Comparison of ENCODE assay signal across 8 cellular contexts in the genomic region with DNA sequence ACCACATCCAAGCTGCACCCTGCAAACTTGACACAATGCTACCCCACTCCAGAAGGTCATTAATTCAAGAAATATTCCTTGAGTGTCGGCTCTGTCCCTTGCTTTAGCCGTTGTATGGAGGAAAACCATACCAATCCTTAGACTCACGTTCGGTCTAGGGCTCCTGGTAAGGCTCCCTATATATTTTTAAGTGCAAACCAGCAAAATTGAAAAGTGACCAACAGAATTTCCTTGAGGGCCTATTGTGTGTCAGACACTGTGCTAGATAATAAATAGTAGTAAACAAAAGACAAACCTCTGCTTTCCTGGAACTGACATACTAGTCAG. TPM values are rescaled to one million over a fixed set of nuclear protein-coding genes. Genes with fewer than 3 reads are reported as not detected.
DNase-seq lines count a peak whose midpoint lies in the region; ATAC-seq and TF ChIP-seq lines count a peak whose summit lies in the region.

No MANE protein-coding gene starts in this region.

- H2AFZ ChIP-seq in mesenchymal stem cell (ENCODE audit: low read depth, low read length), result peak overlapping the region; percentile 85

- DNase-seq in left ventricle myocardium inferior, result no peak
- no peak for DNase-seq in Right ventricle myocardium inferior (ENCODE audit: missing footprints)
- no peak for DNase-seq in body of pancreas
- DNase-seq in mesenchymal stem cell, result no peak
- DNase-seq in T-helper 9 cell, result no peak
- DNase-seq in NCI-H1436 treated with DMSO at 0.1 percent for 48 hours (lab: John Stamatoyannopoulos, UW), result no peak
- no peak for DNase-seq in NOMO-1 treated with DMSO at 0.1 percent for 48 hours (lab: John Stamatoyannopoulos, UW; ENCODE audit: unreplicated experiment)

- no peak for TF ChIP-seq POLR2A in body of pancreas (IDR thresholded peaks at IDR 0.05)

- peak overlapping the region; percentile 59 for H4K8ac ChIP-seq in mesenchymal stem cell (ENCODE audit: low read length)

- H3K27me3 ChIP-seq in left ventricle myocardium inferior (ENCODE audit: low read depth) (no peaks in the 10 kb centered on the region), body of pancreas (no peaks in the 10 kb centered on the region), mesenchymal stem cell (ENCODE audit: control insufficient read depth in 1 of 2, insufficient read depth in 1 of 2, low read length in 2 of 2) (no peaks in the 10 kb centered on the region)

- H3K9me3 ChIP-seq in left ventricle myocardium inferior (replicated peaks) (no peaks in the 10 kb centered on the region), body of pancreas (no peaks in the 10 kb centered on the region), mesenchymal stem cell (ENCODE audit: control insufficient read depth, low read length) (no peaks in the 10 kb centered on the region)

- no peak overlapping the region for H2BK12ac ChIP-seq in mesenchymal stem cell (ENCODE audit: low read length in 2 of 2)

- ATAC-seq in Right ventricle myocardium inferior (no peak), body of pancreas (peak; percentile 3)

- no peak overlapping the region for H2BK5ac ChIP-seq in mesenchymal stem cell (ENCODE audit: low read depth, low read length, poor library complexity, severe bottlenecking)

- H3K18ac ChIP-seq in mesenchymal stem cell (ENCODE audit: low read depth in 1 of 2, low read length in 2 of 2), result no peak overlapping the region

- intact Hi-C loops in left ventricle myocardium inferior (cut with micrococcal nuclease), result no loop called here
- intact Hi-C loops in Right ventricle myocardium inferior (cut with DNase I), result no loop called here
- intact Hi-C loops in body of pancreas (cut with DNase I), result no loop called here

- peak overlapping the region; percentile 95 for H3K27ac ChIP-seq in left ventricle myocardium inferior (replicated peaks)
- peak overlapping the region; percentile 79 to 88 (median 88) for H3K27ac ChIP-seq in body of pancreas
- no peak overlapping the region for H3K27ac ChIP-seq in mesenchymal stem cell (ENCODE audit: low read length, poor library complexity, severe bottlenecking)
- no peak overlapping the region for H3K27ac ChIP-seq in urinary bladder (ENCODE audit: low read depth)

- peak overlapping the region; percentile 95 for H3K9ac ChIP-seq in mesenchymal stem cell (ENCODE audit: low read length)

- H2AK5ac ChIP-seq in mesenchymal stem cell (ENCODE audit: low read length, severe bottlenecking), result no peak overlapping the region

- H3K4me3 ChIP-seq in left ventricle myocardium inferior (peak overlapping the region; percentile 97), body of pancreas (peak overlapping the region in 1 of 2 donors; percentile 77), mesenchymal stem cell (ENCODE audit: insufficient read depth in 1 of 2, low read depth in 1 of 2, low read length in 2 of 2) (peak overlapping the region; percentile 84 to 96), urinary bladder (ENCODE audit: low read depth, low read length) (peak overlapping the region; percentile 85)

- H3K79me1 ChIP-seq in mesenchymal stem cell (replicated peaks; ENCODE audit: low read length, poor library complexity, severe bottlenecking), result peaks cover 14% of the 10 kb centered on the region

- peak overlapping the region in 1 of 2 experiments; percentile 47 for H3K4ac ChIP-seq in mesenchymal stem cell (ENCODE audit: low read depth in 1 of 2, low read length in 2 of 2)

- H3K4me1 ChIP-seq in left ventricle myocardium inferior (peaks cover 53% of the 10 kb centered on the region), body of pancreas (peaks cover 28% of the 10 kb centered on the region), mesenchymal stem cell (ENCODE audit: control insufficient read depth, insufficient read depth, low read depth, low read length) (peaks cover 8% of the 10 kb centered on the region), urinary bladder (ENCODE audit: insufficient read depth) (no peaks in the 10 kb centered on the region)

- H3K36me3 ChIP-seq in left ventricle myocardium inferior (no peaks in the 10 kb centered on the region), body of pancreas (replicated peaks in 1 of 2; ENCODE audit: insufficient read depth in 1 of 2, low read depth in 2 of 2) (no peaks in the 10 kb centered on the region), mesenchymal stem cell (ENCODE audit: control insufficient read depth in 1 of 2, insufficient read depth in 2 of 2, low read depth in 1 of 2, low read length in 2 of 2) (no peaks in the 10 kb centered on the region), urinary bladder (ENCODE audit: insufficient read depth) (no peaks in the 10 kb centered on the region)

- no peak overlapping the region for H3K23ac ChIP-seq in mesenchymal stem cell (ENCODE audit: low read length in 2 of 2)

- peak overlapping the region; percentile 64 for H3K4me2 ChIP-seq in mesenchymal stem cell (ENCODE audit: low read length, poor library complexity, severe bottlenecking)

- no peak overlapping the region for H4K91ac ChIP-seq in mesenchymal stem cell (ENCODE audit: low read length)

- H3K14ac ChIP-seq in mesenchymal stem cell (ENCODE audit: low read length in 2 of 2), result no peak overlapping the region

- H2BK120ac ChIP-seq in mesenchymal stem cell (ENCODE audit: low read depth, low read length), result no peak overlapping the region

- no peak overlapping the region for H2BK15ac ChIP-seq in mesenchymal stem cell (ENCODE audit: low read depth, poor library complexity, severe bottlenecking)

- 5 to 8% methylated on average over 4 of the region's 4 CpGs for WGBS in body of pancreas, 2 donors
- 50% methylated on average over 4 of the region's 4 CpGs for WGBS in mesenchymal stem cell
- 20% methylated on average over 4 of the region's 4 CpGs for WGBS in urinary bladder

- TF ChIP-seq CTCF in left ventricle myocardium inferior (IDR thresholded peaks at IDR 0.05; ENCODE audit: borderline replicate concordance) (no peak), body of pancreas (IDR thresholded peaks at IDR 0.05) (no peak)

RNA-seq across cellular contexts. Expression of a gene that starts 0.4 kb away (rescaled TPM):
- total RNA-seq in left ventricle myocardium inferior, result 48.7 TPM
- total RNA-seq in Right ventricle myocardium inferior, result 37.7 TPM
- total RNA-seq in body of pancreas, result 10 to 100 TPM; 14.3 to 19.1 TPM
- polyA plus RNA-seq in mesenchymal stem cell (2013, experiment 1 of 2), result 22.8 TPM
- polyA plus RNA-seq in mesenchymal stem cell (2013, experiment 2 of 2), result 21.2 TPM
- total RNA-seq in urinary bladder, result 83.1 TPM
- 34.5 TPM for polyA plus RNA-seq in urinary bladder

RNA-seq across cellular contexts. Expression of a gene that starts 44.7 kb away (rescaled TPM):
- not detected for total RNA-seq in left ventricle myocardium inferior
- not detected for total RNA-seq in Right ventricle myocardium inferior
- total RNA-seq in body of pancreas, result not detected
- not detected for polyA plus RNA-seq in mesenchymal stem cell (2013, experiment 1 of 2)
- not detected for polyA plus RNA-seq in mesenchymal stem cell (2013, experiment 2 of 2)
- not detected for total RNA-seq in urinary bladder
- not detected for polyA plus RNA-seq in urinary bladder

Comparison
In these comparisons a context has a peak if more than half of its experiments do, and no peak if none do; other contexts are left out.
1. H3K27ac ChIP-seq: peak in left ventricle myocardium inferior (single experiment) and body of pancreas (4 of 4); none in mesenchymal stem cell (single experiment) and urinary bladder (single experiment).